In the genomic region with DNA sequence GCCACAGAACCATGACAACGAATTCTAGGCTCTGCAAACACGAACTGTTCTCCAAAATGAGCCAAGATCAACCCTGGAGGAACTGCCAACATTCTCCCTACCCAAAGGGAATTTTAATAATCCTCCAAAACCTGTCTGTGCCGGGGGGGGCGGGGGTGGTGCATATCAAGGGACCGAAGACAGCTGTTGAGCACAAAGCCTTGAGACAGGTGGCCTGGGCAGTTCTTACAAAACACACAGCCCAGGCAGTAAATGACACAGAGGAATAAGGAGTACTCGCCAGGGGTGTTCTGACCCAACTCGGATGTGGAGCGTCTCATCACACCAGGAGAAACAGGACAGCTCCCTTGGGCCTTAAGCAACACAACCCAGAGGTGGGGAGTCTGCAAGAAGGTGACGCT, we compare ENCODE assay signal across 22 cellular contexts. TPM values are rescaled to one million over a fixed set of nuclear protein-coding genes. Genes with fewer than 3 reads are reported as not detected.
A peak's percentile ranks its signal among the peaks of the same experiment; 100 is the strongest.
DNase-seq lines count a peak whose midpoint lies in the region; ATAC-seq and TF ChIP-seq lines count a peak whose summit lies in the region.
"Had no signal": no experiment of that assay in that cellular context is flagged by ENCODE, and none has a peak within 500 bp of the region (broad histone marks: within the 10 kb centered on the region; RNA-seq: fewer than 3 reads in every experiment).

No MANE protein-coding gene starts in this region.

- H2AFZ ChIP-seq in Karpas-422 (ENCODE audit: low read length) = no peak overlapping the region
- H2AFZ ChIP-seq: neural progenitor cell had no signal

- H4K20me1 ChIP-seq in Karpas-422 (ENCODE audit: insufficient read depth, low read depth, low read length) = no peaks in the 10 kb centered on the region

- no peak for ATAC-seq in stimulated activated effector memory CD8-positive, alpha-beta T cell treated with anti-CD3 and anti-CD28 coated beads, Interleukin-12 subunit alpha, Interleukin-12 subunit beta, amount 100 ng/mL, for 72 hours

- no peak overlapping the region for H3K4me2 ChIP-seq in Karpas-422 (ENCODE audit: low read depth, low read length, poor library complexity, severe bottlenecking)
- H3K4me2 ChIP-seq: neural progenitor cell had no signal

- peak; percentile 16 for DNase-seq in DMS 273 (lab: John Stamatoyannopoulos, UW; ENCODE audit: unreplicated experiment)
- no peak for DNase-seq in DMS 273 treated with DMSO at 0.1 percent for 48 hours (lab: John Stamatoyannopoulos, UW)
- no peak for DNase-seq in right atrium auricular region (ENCODE audit: low spot score)
- no peak for DNase-seq in stimulated activated effector memory CD8-positive, alpha-beta T cell treated with anti-CD3 and anti-CD28 coated beads, Interleukin-12 subunit alpha, Interleukin-12 subunit beta, amount 100 ng/mL, for 72 hours (ENCODE audit: low spot score in 2 of 2)
- no peak for DNase-seq in OCI-M2 (lab: John Stamatoyannopoulos, UW; ENCODE audit: unreplicated experiment)
- no peak for DNase-seq in Karpas-422
- DNase-seq in BE2C = no peak
- DNase-seq: activated CD4-positive, alpha-beta T cell treated with anti-CD3 and anti-CD28 coated beads, Interleukin-2, amount 10 ng/mL, durations not matched to agents 7 days and 5 days; activated naive CD8-positive, alpha-beta T cell treated with anti-CD3 and anti-CD28 coated beads for 36 hours; CD4-positive, alpha-beta T cell; cerebellar nuclear complex; NCI-H2029 treated with DMSO at 0.1 percent for 48 hours; NCI-H526; OCI-M1; stimulated activated CD4-positive, alpha-beta T cell treated with anti-CD3 and anti-CD28 coated beads, Interleukin-2, amount 100 ng/mL, for 48 hours; T1000 had no signal

- H3K4me1 ChIP-seq in right atrium auricular region (peaks cover 0 to 85% of the 10 kb centered on the region in 2 donors), Karpas-422 (ENCODE audit: low read length) (no peaks in the 10 kb centered on the region), BE2C (peaks cover 5% of the 10 kb centered on the region; the same call in 1 of the 2 replicates)

- H3K27ac ChIP-seq in right atrium auricular region (peak overlapping the region; percentile 68 to 73), Karpas-422 (ENCODE audit: low read length) (no peak overlapping the region)
- H3K27ac ChIP-seq: 22Rv1, neural progenitor cell, SK-N-MC had no signal

- H3K36me3 Mint-ChIP-seq in brain = no peaks in the 10 kb centered on the region
- peaks cover 73% of the 10 kb centered on the region for H3K36me3 Mint-ChIP-seq in stimulated activated effector memory CD8-positive, alpha-beta T cell treated with anti-CD3 and anti-CD28 coated beads, Interleukin-12 subunit alpha, Interleukin-12 subunit beta, amount 100 ng/mL, for 72 hours

- H3K27me3 ChIP-seq in right atrium auricular region (no peaks in the 10 kb centered on the region), Karpas-422 (ENCODE audit: low read length) (no peaks in the 10 kb centered on the region), BE2C (no peaks in the 10 kb centered on the region)
- H3K27me3 ChIP-seq: neural progenitor cell, tibial nerve had no signal

- H3K79me2 ChIP-seq in Karpas-422 (ENCODE audit: low read length) = peaks cover 8% of the 10 kb centered on the region; the same call in 1 of the 2 replicates

- no peak overlapping the region for H3K4me3 Mint-ChIP-seq in brain
- no peak overlapping the region for H3K4me3 Mint-ChIP-seq in stimulated activated effector memory CD8-positive, alpha-beta T cell treated with anti-CD3 and anti-CD28 coated beads, Interleukin-12 subunit alpha, Interleukin-12 subunit beta, amount 100 ng/mL, for 72 hours
- H3K4me3 Mint-ChIP-seq: activated CD4-positive, alpha-beta T cell treated with anti-CD3 and anti-CD28 coated beads, Interleukin-2, amount 10 ng/mL, durations not matched to agents 7 days and 5 days; activated naive CD8-positive, alpha-beta T cell treated with anti-CD3 and anti-CD28 coated beads for 36 hours; CD4-positive, alpha-beta T cell; neural progenitor cell had no signal

- H3K4me1 Mint-ChIP-seq in brain = peaks cover 37% of the 10 kb centered on the region
- peaks cover 34% of the 10 kb centered on the region for H3K4me1 Mint-ChIP-seq in stimulated activated effector memory CD8-positive, alpha-beta T cell treated with anti-CD3 and anti-CD28 coated beads, Interleukin-12 subunit alpha, Interleukin-12 subunit beta, amount 100 ng/mL, for 72 hours

- H3K27me3 Mint-ChIP-seq in brain = peaks cover 6% of the 10 kb centered on the region
- H3K27me3 Mint-ChIP-seq: activated CD4-positive, alpha-beta T cell treated with anti-CD3 and anti-CD28 coated beads, Interleukin-2, amount 10 ng/mL, durations not matched to agents 7 days and 5 days; activated naive CD8-positive, alpha-beta T cell treated with anti-CD3 and anti-CD28 coated beads for 36 hours; CD4-positive, alpha-beta T cell had no signal

- TF ChIP-seq CTCF in brain (conservative IDR thresholded peaks at IDR 0.05) = no peak
- TF ChIP-seq CTCF in right atrium auricular region (IDR thresholded peaks at IDR 0.05) = no peak
- TF ChIP-seq CTCF in BE2C (IDR thresholded peaks at IDR 0.05; ENCODE audit: low read depth, low read length) = no peak

- H3K9me3 Mint-ChIP-seq in brain = no peaks in the 10 kb centered on the region
- H3K9me3 Mint-ChIP-seq in stimulated activated effector memory CD8-positive, alpha-beta T cell treated with anti-CD3 and anti-CD28 coated beads, Interleukin-12 subunit alpha, Interleukin-12 subunit beta, amount 100 ng/mL, for 72 hours = no peaks in the 10 kb centered on the region
- H3K9me3 Mint-ChIP-seq: activated CD4-positive, alpha-beta T cell treated with anti-CD3 and anti-CD28 coated beads, Interleukin-2, amount 10 ng/mL, durations not matched to agents 7 days and 5 days; activated naive CD8-positive, alpha-beta T cell treated with anti-CD3 and anti-CD28 coated beads for 36 hours; CD4-positive, alpha-beta T cell; neural progenitor cell had no signal

- no peak overlapping the region for H3K9ac ChIP-seq in Karpas-422 (ENCODE audit: low read length)
- H3K9ac ChIP-seq: neural progenitor cell had no signal

- H3K9me3 ChIP-seq in right atrium auricular region (no peaks in the 10 kb centered on the region), Karpas-422 (ENCODE audit: low read length) (no peaks in the 10 kb centered on the region), BE2C (no peaks in the 10 kb centered on the region)
- H3K9me3 ChIP-seq: tibial nerve had no signal

- H3K9me2 ChIP-seq in Karpas-422 (replicated peaks; ENCODE audit: insufficient read depth, low read length) = no peaks in the 10 kb centered on the region

- H3K27ac Mint-ChIP-seq in brain = peak overlapping the region in 3 of 5 experiments; percentile 48 to 70 (median 68)
- H3K27ac Mint-ChIP-seq in stimulated activated effector memory CD8-positive, alpha-beta T cell treated with anti-CD3 and anti-CD28 coated beads, Interleukin-12 subunit alpha, Interleukin-12 subunit beta, amount 100 ng/mL, for 72 hours = peak overlapping the region; percentile 29
- H3K27ac Mint-ChIP-seq: activated CD4-positive, alpha-beta T cell treated with anti-CD3 and anti-CD28 coated beads, Interleukin-2, amount 10 ng/mL, durations not matched to agents 7 days and 5 days; activated naive CD8-positive, alpha-beta T cell treated with anti-CD3 and anti-CD28 coated beads for 36 hours; CD4-positive, alpha-beta T cell; neural progenitor cell had no signal

- peaks cover 79% of the 10 kb centered on the region for H3K36me3 ChIP-seq in right atrium auricular region
- no peaks in the 10 kb centered on the region for H3K36me3 ChIP-seq in Karpas-422 (ENCODE audit: insufficient read depth, low read length)
- no peaks in the 10 kb centered on the region for H3K36me3 ChIP-seq in BE2C
- H3K36me3 ChIP-seq: neural progenitor cell had no signal

- H3K4me3 ChIP-seq in right atrium auricular region = no peak overlapping the region
- H3K4me3 ChIP-seq in Karpas-422 (ENCODE audit: low read length) = no peak overlapping the region
- no peak overlapping the region for H3K4me3 ChIP-seq in BE2C (ENCODE audit: low read depth, low read length)
- H3K4me3 ChIP-seq: neural progenitor cell, SK-N-MC, tibial nerve had no signal

RNA-seq across cellular contexts. Expression of a gene that starts 35.6 kb away (rescaled TPM):
- 6.4 TPM for polyA plus RNA-seq in brain (ENCODE audit: insufficient read depth, low read depth, low replicate concordance)
- total RNA-seq in right atrium auricular region = 10 to 100 TPM; 25.5 to 36.3 TPM
- total RNA-seq in Karpas-422 (2014; rRNA removed; shearing (Covaris generic); ENCODE audit: low replicate concordance) = not detected in 2 replicates
- polyA plus RNA-seq in BE2C (2012; ENCODE audit: insufficient read depth, insufficient read length, low read depth) = not detected
- total RNA-seq: activated CD4-positive, alpha-beta T cell treated with anti-CD3 and anti-CD28 coated beads, Interleukin-2, amount 10 ng/mL, durations not matched to agents 7 days and 5 days; activated naive CD8-positive, alpha-beta T cell treated with anti-CD3 and anti-CD28 coated beads for 36 hours; CD4-positive, alpha-beta T cell; HepG2 had no signal
- polyA plus RNA-seq: HepG2 had no signal

RNA-seq across cellular contexts. Expression of a gene that starts 37.2 kb away (rescaled TPM):
- polyA plus RNA-seq in brain (ENCODE audit: insufficient read depth, low read depth, low replicate concordance) = 165 TPM
- 100 to 1,000 TPM; 224 to 266 TPM for total RNA-seq in right atrium auricular region
- 56.0 and 88.2 TPM in 2 replicates for total RNA-seq in Karpas-422 (2014; rRNA removed; shearing (Covaris generic); ENCODE audit: low replicate concordance)
- polyA plus RNA-seq in BE2C (2012; ENCODE audit: insufficient read depth, insufficient read length, low read depth) = 26.7 TPM

Comparison
In these comparisons a context has a peak if more than half of its experiments do, and no peak if none do; other contexts are left out.
1. RNA of a gene that starts 35.6 kb away (total RNA-seq): 25.5 to 36.3 TPM in right atrium auricular region; not detected in Karpas-422; every median in the first group is over 10 times any median in the second.